Comparison of ENCODE assay signal across 8 cellular contexts in the genomic region with DNA sequence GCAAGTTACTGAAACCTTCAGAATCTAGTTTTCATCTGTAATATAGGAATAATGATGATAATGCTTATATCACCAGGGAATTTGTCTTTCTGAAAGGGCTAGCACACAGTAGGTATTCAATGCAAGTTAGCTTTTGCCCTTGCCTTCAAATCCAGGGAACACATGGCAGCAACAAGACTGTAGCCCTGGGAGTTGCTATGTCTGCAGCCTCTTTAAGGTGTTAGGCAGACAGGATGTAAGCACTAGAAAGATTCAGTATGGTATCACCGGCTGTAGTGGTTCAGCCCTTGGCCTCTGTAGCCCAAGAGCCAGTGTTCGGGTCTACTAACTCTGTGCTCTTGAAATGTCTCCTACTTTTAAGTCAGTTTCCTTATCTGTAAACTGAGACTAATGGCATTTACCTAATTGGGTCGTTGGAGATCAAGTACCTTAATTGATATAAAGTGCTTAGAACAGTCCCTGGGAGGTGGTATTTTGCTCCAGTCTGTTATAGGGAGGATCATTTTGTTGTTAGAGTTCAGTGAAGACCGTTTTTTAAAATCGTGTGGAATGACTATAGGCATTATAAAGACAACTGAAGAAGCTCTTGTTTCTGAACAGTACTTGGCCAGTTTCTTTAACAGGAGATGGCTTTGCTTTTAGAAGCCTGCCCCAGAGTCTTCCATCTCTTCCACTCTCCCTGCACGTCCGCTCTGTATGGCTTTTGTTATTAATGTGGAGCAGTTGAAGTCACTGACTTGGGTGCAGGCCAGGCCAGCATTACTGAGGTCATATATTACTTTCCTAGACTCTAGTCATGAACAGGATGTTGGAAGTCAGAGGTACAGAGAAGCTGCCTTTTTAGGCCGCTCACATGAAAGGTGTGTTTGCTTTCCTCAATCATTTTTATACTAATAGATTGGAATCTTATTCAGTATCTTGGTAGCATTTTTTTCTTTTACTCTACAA. TPM values are rescaled to one million over a fixed set of nuclear protein-coding genes. Genes with fewer than 3 reads are reported as not detected.
DNase-seq lines count a peak whose midpoint lies in the region; ATAC-seq, FAIRE-seq and TF ChIP-seq lines count a peak whose summit lies in the region.

No MANE protein-coding gene starts in this region.

- DNase-seq in GM03348 (ENCODE audit: low spot score), result peak; percentile 60
- DNase-seq in RCC 7860 (ENCODE audit: low spot score), result peak; percentile 58
- DNase-seq in glomerular endothelial cell (ENCODE audit: extremely low read depth, low read depth, low spot score), result peak; percentile 65
- DNase-seq in progenitor cell of endocrine pancreas (ENCODE audit: low spot score, unreplicated experiment), result no peak
- DNase-seq in GM10266 (ENCODE audit: extremely low spot score), result no peak
- DNase-seq in middle frontal gyrus (ENCODE audit: extremely low spot score, low spot score), result no peak
- DNase-seq in LoVo (ENCODE audit: low spot score), result no peak

- H3K27ac Mint-ChIP-seq in progenitor cell of endocrine pancreas, result peak overlapping the region; percentile 46

- no peaks in the 10 kb centered on the region for H3K9me3 Mint-ChIP-seq in progenitor cell of endocrine pancreas (ENCODE audit: low read depth)

- ATAC-seq in HG02571 (IDR thresholded peaks at IDR 0.05; ENCODE audit: unreplicated experiment), result peak; percentile 35

- TF ChIP-seq CTCF in progenitor cell of endocrine pancreas (IDR thresholded peaks at IDR 0.05; ENCODE audit: unreplicated experiment) (no peak), GM10266 (IDR thresholded peaks at IDR 0.05; ENCODE audit: control insufficient read depth, insufficient read depth, low read depth, missing control alignments) (no peak)

- H3K4me3 Mint-ChIP-seq in progenitor cell of endocrine pancreas (ENCODE audit: low read depth), result no peak overlapping the region

- H3K27me3 Mint-ChIP-seq in progenitor cell of endocrine pancreas, result no peaks in the 10 kb centered on the region

- peaks cover 53% of the 10 kb centered on the region for H3K4me1 Mint-ChIP-seq in progenitor cell of endocrine pancreas (ENCODE audit: low read depth)

- peak; percentile 45 for FAIRE-seq in RCC 7860 (lab: Jason Lieb, UNC)

- no peaks in the 10 kb centered on the region for H3K36me3 Mint-ChIP-seq in progenitor cell of endocrine pancreas (ENCODE audit: insufficient read depth)

RNA-seq across cellular contexts. Expression of gene GAB1, which starts 44.8 kb away (rescaled TPM):
- 8.1 and 19.6 TPM in 2 replicates for total RNA-seq in glomerular endothelial cell
- 33.5 and 34.3 TPM in 2 replicates for total RNA-seq in progenitor cell of endocrine pancreas

Comparison
In these comparisons a context has a peak if more than half of its experiments do, and no peak if none do; other contexts are left out.
1. DNase-seq: peak in GM03348 (single experiment), RCC 7860 (single experiment) and glomerular endothelial cell (single experiment); none in progenitor cell of endocrine pancreas (single experiment), GM10266 (single experiment), middle frontal gyrus (single experiment) and LoVo (single experiment).